ENCODE assay signal across 8 cellular contexts in the genomic region with DNA sequence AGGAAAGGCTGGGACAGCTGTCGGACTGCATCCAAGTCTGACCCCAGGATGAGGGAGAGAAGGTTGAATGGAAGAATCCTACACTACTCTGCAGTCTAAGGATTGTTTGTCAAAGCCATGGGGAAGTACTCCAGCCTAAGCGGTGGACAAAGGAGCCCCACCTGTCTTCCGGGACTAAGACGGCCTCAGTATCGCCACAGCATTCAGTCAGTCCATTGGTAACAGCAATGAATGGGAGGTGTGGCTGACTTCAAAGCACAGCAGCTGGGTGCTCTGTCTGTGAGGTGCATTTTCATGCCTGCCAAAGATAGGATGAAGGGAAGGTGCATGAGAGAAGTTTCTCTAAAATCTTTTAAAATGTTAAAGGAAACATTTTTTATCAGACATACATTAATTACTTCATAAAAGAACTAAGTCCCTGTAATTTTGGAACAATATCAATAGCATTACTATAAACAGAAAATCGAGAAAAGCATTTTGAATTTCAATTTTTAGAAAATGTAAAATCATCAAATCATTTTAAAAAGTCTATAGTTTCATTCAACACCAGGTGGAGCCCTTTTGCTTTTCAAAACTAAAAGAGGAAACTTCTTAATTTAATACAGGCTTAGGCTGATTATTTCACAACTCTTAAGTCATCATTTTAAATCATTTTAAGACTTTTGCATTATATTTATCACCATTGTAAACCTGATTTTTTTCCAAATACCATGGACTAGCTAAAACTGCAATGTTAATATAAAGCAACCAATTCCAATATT. TPM values are rescaled to one million over a fixed set of nuclear protein-coding genes. Genes with fewer than 3 reads are reported as not detected.
DNase-seq lines count a peak whose midpoint lies in the region; ATAC-seq, FAIRE-seq and TF ChIP-seq lines count a peak whose summit lies in the region.

No MANE protein-coding gene starts in this region.

- no peak for FAIRE-seq in H54 (lab: Jason Lieb, UNC)

- H3K4me1 ChIP-seq in BE2C: no peaks in the 10 kb centered on the region; the same call in 1 of the 2 replicates
- H3K4me1 ChIP-seq in SJCRH30: peaks cover 11% of the 10 kb centered on the region; the same call in 1 of the 2 replicates
- no peaks in the 10 kb centered on the region for H3K4me1 ChIP-seq in gastroesophageal sphincter

- TF ChIP-seq CTCF in BE2C (IDR thresholded peaks at IDR 0.05; ENCODE audit: low read depth, low read length) (peak; percentile 40), gastroesophageal sphincter (IDR thresholded peaks at IDR 0.05) (peak; percentile 36 to 64 (median 52))

- H3K27ac ChIP-seq in SJCRH30: no peak overlapping the region
- H3K27ac ChIP-seq in gastroesophageal sphincter: no peak overlapping the region

- H3K4me3 ChIP-seq in BE2C (ENCODE audit: low read depth, low read length) (no peak overlapping the region), SJCRH30 (no peak overlapping the region), gastroesophageal sphincter (no peak overlapping the region)

- H3K9me3 ChIP-seq in BE2C (no peaks in the 10 kb centered on the region), SJCRH30 (replicated peaks) (no peaks in the 10 kb centered on the region), gastroesophageal sphincter (no peaks in the 10 kb centered on the region)

- no peaks in the 10 kb centered on the region for H3K27me3 ChIP-seq in BE2C
- no peaks in the 10 kb centered on the region for H3K27me3 ChIP-seq in SJCRH30
- H3K27me3 ChIP-seq in gastroesophageal sphincter: peaks cover 5% of the 10 kb centered on the region

- no peaks in the 10 kb centered on the region for H3K36me3 ChIP-seq in BE2C
- H3K36me3 ChIP-seq in SJCRH30: no peaks in the 10 kb centered on the region
- no peaks in the 10 kb centered on the region for H3K36me3 ChIP-seq in gastroesophageal sphincter

- ATAC-seq in gastroesophageal sphincter: no peak
- no peak for ATAC-seq in GM21825 (IDR thresholded peaks at IDR 0.05; ENCODE audit: unreplicated experiment)

- TF ChIP-seq POLR2A in gastroesophageal sphincter (IDR thresholded peaks at IDR 0.05): no peak
- no peak for TF ChIP-seq POLR2A in H54 (IDR thresholded peaks at IDR 0.05; ENCODE audit: low read depth, low read length)

- 4 to 13% methylated on average over 4 to 6 of the region's 6 CpGs for WGBS in gastroesophageal sphincter (ENCODE audit: low coverage in 1 of 2), 2 donors

- no peak for TF ChIP-seq EP300 in gastroesophageal sphincter (IDR thresholded peaks at IDR 0.05)

- DNase-seq in BE2C: no peak
- DNase-seq in Kasumi-1 (lab: John Stamatoyannopoulos, UW): peak; percentile 71 to 75
- DNase-seq in SJCRH30: peak; percentile 28 to 66
- DNase-seq in superior temporal gyrus (ENCODE audit: extremely low spot score): peak; percentile 76
- no peak for DNase-seq in germinal center (ENCODE audit: low spot score)
- DNase-seq in H54 (ENCODE audit: insufficient read length, low spot score): no peak

RNA-seq across cellular contexts. Expression of a gene that starts 27.6 kb away (rescaled TPM):
- 2.1 TPM for polyA plus RNA-seq in BE2C (2012; ENCODE audit: insufficient read depth, insufficient read length, low read depth)
- total RNA-seq in SJCRH30 (2014; rRNA removed; shearing (Covaris generic)): 2.6 TPM in 2 replicates
- total RNA-seq in gastroesophageal sphincter: 10 to 100 TPM in 2 of 4 donors, 1 to 10 TPM in 2; 4.5 to 21.8 (median 14.3) TPM

Comparison
In these comparisons a context has a peak if more than half of its experiments do, and no peak if none do; other contexts are left out.
1. DNase-seq: peak in Kasumi-1 (2 of 2), SJCRH30 (2 of 2) and superior temporal gyrus (single experiment); none in BE2C (single experiment), germinal center (single experiment) and H54 (single experiment).